Comparison of ENCODE assay signal across 24 cellular contexts in genomic region chr17:17029938-17030337, GRCh38. TPM values are rescaled to one million over a fixed set of nuclear protein-coding genes. Genes with fewer than 3 reads are reported as not detected.
DNase-seq lines count a peak whose midpoint lies in the region; ATAC-seq and TF ChIP-seq lines count a peak whose summit lies in the region.
"Had no signal": no experiment of that assay in that cellular context is flagged by ENCODE, and none has a peak within 500 bp of the region (broad histone marks: within the 10 kb centered on the region; RNA-seq: fewer than 3 reads in every experiment).

No MANE protein-coding gene starts in this region.

- peaks cover 58% of the 10 kb centered on the region for H3K4me1 Mint-ChIP-seq in Calu3 (ENCODE audit: low read depth, unreplicated experiment)
- H3K4me1 Mint-ChIP-seq in T-helper 2 cell treated with Interferon-gamma antibody and Interleukin-4, amounts not matched to agents 5 μg/mL and 100 μg/mL, for 36 hours (ENCODE audit: low read depth): no peaks in the 10 kb centered on the region
- H3K4me1 Mint-ChIP-seq: CD8-positive, alpha-beta memory T cell had no signal

- H3K36me3 ChIP-seq in PC-3 (ENCODE audit: low read depth, low read length) (no peaks in the 10 kb centered on the region), neuronal stem cell (replicated peaks in 1 of 2; ENCODE audit: control insufficient read depth in 2 of 2, insufficient read depth in 2 of 2, low read length in 2 of 2) (no peaks in the 10 kb centered on the region)

- peak overlapping the region; percentile 10 for H3K14ac ChIP-seq in neuronal stem cell (ENCODE audit: low read length)

- H3K9me3 Mint-ChIP-seq in Calu3 (ENCODE audit: low read depth, unreplicated experiment): no peaks in the 10 kb centered on the region
- no peaks in the 10 kb centered on the region for H3K9me3 Mint-ChIP-seq in activated naive CD4-positive, alpha-beta T cell treated with anti-CD3 and anti-CD28 coated beads, Interleukin-2, amount 50 U/mL, for 72 hours
- no peaks in the 10 kb centered on the region for H3K9me3 Mint-ChIP-seq in T-helper 2 cell treated with Interferon-gamma antibody and Interleukin-4, amounts not matched to agents 5 μg/mL and 100 μg/mL, for 36 hours
- H3K9me3 Mint-ChIP-seq: activated naive CD4-positive, alpha-beta T cell treated with anti-CD3 and anti-CD28 coated beads for 36 hours; activated T-cell treated with anti-CD3 and anti-CD28 coated beads, Interleukin-2, amount 50 U/mL, for 4 hours; CD8-positive, alpha-beta memory T cell; dendritic cell treated with granulocyte-macrophage colony-stimulating factor and Interleukin-4, amounts not matched to agents 40 ng/mL and 50 ng/mL, for 4 days had no signal

- peak overlapping the region; percentile 84; the same call in 1 of the 2 replicates for H3K9ac ChIP-seq in PC-3 (ENCODE audit: low read length)
- peak overlapping the region; percentile 24 for H3K9ac ChIP-seq in neuronal stem cell (ENCODE audit: low read depth, low read length, poor library complexity)

- no peak overlapping the region for H2AFZ ChIP-seq in PC-3 (ENCODE audit: low read length)
- H2AFZ ChIP-seq in neuronal stem cell (ENCODE audit: low read length): peak overlapping the region; percentile 13

- CTCF ChIA-PET in Calu3 (lab: Charles Lee) (interaction anchor here (0.8 to 1.6 kb wide), 2 partner anchors 11 to 91 kb away, joined by 3 to 4 read pairs; no protein-coding TSS in a partner anchor), PC-3 (lab: Charles Lee) (no interaction called here)

- no peak overlapping the region for H3K4me3 ChIP-seq in PC-3 (ENCODE audit: low read length)
- no peak overlapping the region for H3K4me3 ChIP-seq in neuronal stem cell (ENCODE audit: low read length in 2 of 2)

- no peaks in the 10 kb centered on the region for H4K20me1 ChIP-seq in PC-3 (ENCODE audit: low read length)

- H4K8ac ChIP-seq in neuronal stem cell (ENCODE audit: low read depth, low read length): no peak overlapping the region

- TF ChIP-seq CTCF in Calu3 (IDR thresholded peaks at IDR 0.05; ENCODE audit: unreplicated experiment): no peak
- TF ChIP-seq CTCF in PC-3 (conservative IDR thresholded peaks at IDR 0.05; ENCODE audit: low read depth, low read length): no peak

- intact Hi-C loops in Calu3 (cut with micrococcal nuclease; ENCODE audit: unreplicated experiment) (no loop called here), PC-3 (cut with micrococcal nuclease) (loop anchor here (2.0 kb wide), 1 partner anchor 17 kb away; no protein-coding TSS in a partner anchor)

- peak overlapping the region; percentile 78 for H3K18ac ChIP-seq in neuronal stem cell (ENCODE audit: low read length)

- DNase-seq in Calu3 (no peak), PC-3 (no peak), islet precursor cell (peak; percentile 66), neuronal stem cell (ENCODE audit: low spot score) (no peak), SKM-1 treated with dmso at 0.1 percent for 144 hours (lab: John Stamatoyannopoulos, UW; ENCODE audit: unreplicated experiment) (no peak), GM03348 (ENCODE audit: low spot score) (no peak)
- DNase-seq in activated naive CD4-positive, alpha-beta T cell treated with anti-CD3 and anti-CD28 coated beads, Interleukin-2, amount 50 U/mL, for 72 hours (ENCODE audit: low spot score in 2 of 2): no peak
- no peak for DNase-seq in T-helper 2 cell treated with Interferon-gamma antibody and Interleukin-4, amounts not matched to agents 5 μg/mL and 100 μg/mL, for 36 hours (ENCODE audit: low spot score)
- DNase-seq: activated CD4-positive, alpha-beta T cell treated with anti-CD3 and anti-CD28 coated beads for 4 hours; activated naive CD4-positive, alpha-beta T cell treated with anti-CD3 and anti-CD28 coated beads for 36 hours; activated T-cell treated with anti-CD3 and anti-CD28 coated beads, Interleukin-2, amount 50 U/mL, for 4 hours; amygdala; CD8-positive, alpha-beta memory T cell; DMS79 treated with DMSO at 0.1 percent for 48 hours; NCI-H1105; NCI-H2081 treated with DMSO at 0.1 percent for 48 hours; NCI-H510A treated with DMSO at 0.1 percent for 48 hours; stimulated activated CD4-positive, alpha-beta T cell treated with anti-CD3 and anti-CD28 coated beads, Interleukin-2, amount 100 ng/mL, for 48 hours; stimulated activated naive CD8-positive, alpha-beta T cell treated with anti-CD3 and anti-CD28 coated beads, Interleukin-15, Interleukin-2, amounts not matched to agents 100 U/mL and 50 U/mL, for 24 hours had no signal

- H3K79me1 ChIP-seq in neuronal stem cell (ENCODE audit: low read depth, low read length): no peaks in the 10 kb centered on the region

- peaks cover 26% of the 10 kb centered on the region for H3K36me3 Mint-ChIP-seq in Calu3 (ENCODE audit: insufficient read depth, unreplicated experiment)
- H3K36me3 Mint-ChIP-seq in activated naive CD4-positive, alpha-beta T cell treated with anti-CD3 and anti-CD28 coated beads, Interleukin-2, amount 50 U/mL, for 72 hours: no peaks in the 10 kb centered on the region
- no peaks in the 10 kb centered on the region for H3K36me3 Mint-ChIP-seq in T-helper 2 cell treated with Interferon-gamma antibody and Interleukin-4, amounts not matched to agents 5 μg/mL and 100 μg/mL, for 36 hours (ENCODE audit: low read depth)
- H3K36me3 Mint-ChIP-seq: CD8-positive, alpha-beta memory T cell had no signal

- no TSS peak for BruUV-seq in Calu3 (replicated peaks; lab: Mats Ljungman, UMichigan)
- BruUV-seq in PC-3 (replicated peaks; lab: Mats Ljungman, UMichigan): no TSS peak

- H2BK12ac ChIP-seq in neuronal stem cell (ENCODE audit: low read length): peak overlapping the region; percentile 48

- H2BK15ac ChIP-seq in neuronal stem cell (ENCODE audit: low read length): peak overlapping the region; percentile 2

- no peak overlapping the region for H3K23ac ChIP-seq in neuronal stem cell (ENCODE audit: low read depth, low read length, poor library complexity)

- H2AK5ac ChIP-seq in neuronal stem cell (ENCODE audit: low read depth, low read length): peak overlapping the region; percentile 2

- H3K79me2 ChIP-seq in PC-3 (ENCODE audit: low read length): peaks cover 25% of the 10 kb centered on the region

- peak overlapping the region; percentile 38 for H2BK120ac ChIP-seq in neuronal stem cell (ENCODE audit: low read depth, low read length)

- ATAC-seq in PC-3: no peak
- no peak for ATAC-seq in activated naive CD4-positive, alpha-beta T cell treated with anti-CD3 and anti-CD28 coated beads, Interleukin-2, amount 50 U/mL, for 72 hours
- ATAC-seq: activated T-cell treated with anti-CD3 and anti-CD28 coated beads, Interleukin-2, amount 50 U/mL, for 4 hours; stimulated activated naive CD8-positive, alpha-beta T cell treated with anti-CD3 and anti-CD28 coated beads, Interleukin-15, Interleukin-2, amounts not matched to agents 100 U/mL and 50 U/mL, for 24 hours had no signal

- peak overlapping the region; percentile 32 for H3K4me3 Mint-ChIP-seq in Calu3 (ENCODE audit: low read depth, unreplicated experiment)
- no peak overlapping the region for H3K4me3 Mint-ChIP-seq in T-helper 2 cell treated with Interferon-gamma antibody and Interleukin-4, amounts not matched to agents 5 μg/mL and 100 μg/mL, for 36 hours
- H3K4me3 Mint-ChIP-seq: activated naive CD4-positive, alpha-beta T cell treated with anti-CD3 and anti-CD28 coated beads for 36 hours; activated T-cell treated with anti-CD3 and anti-CD28 coated beads, Interleukin-2, amount 50 U/mL, for 4 hours; CD8-positive, alpha-beta memory T cell; dendritic cell treated with granulocyte-macrophage colony-stimulating factor and Interleukin-4, amounts not matched to agents 40 ng/mL and 50 ng/mL, for 4 days had no signal

- no peak overlapping the region for H4K91ac ChIP-seq in neuronal stem cell (ENCODE audit: low read depth, low read length, poor library complexity)

- POLR2A ChIA-PET in PC-3 (lab: Charles Lee; ENCODE audit: unreplicated experiment): interaction anchor here (0.6 kb wide), 1 partner anchor 12 kb away, joined by 5 read pairs; no protein-coding TSS in a partner anchor

- H3K27ac Mint-ChIP-seq in Calu3 (ENCODE audit: unreplicated experiment): peak overlapping the region; percentile 87
- no peak overlapping the region for H3K27ac Mint-ChIP-seq in activated naive CD4-positive, alpha-beta T cell treated with anti-CD3 and anti-CD28 coated beads, Interleukin-2, amount 50 U/mL, for 72 hours
- H3K27ac Mint-ChIP-seq in T-helper 2 cell treated with Interferon-gamma antibody and Interleukin-4, amounts not matched to agents 5 μg/mL and 100 μg/mL, for 36 hours: no peak overlapping the region
- H3K27ac Mint-ChIP-seq: activated naive CD4-positive, alpha-beta T cell treated with anti-CD3 and anti-CD28 coated beads for 36 hours; dendritic cell treated with granulocyte-macrophage colony-stimulating factor and Interleukin-4, amounts not matched to agents 40 ng/mL and 50 ng/mL, for 4 days had no signal

- no peak overlapping the region for H2BK5ac ChIP-seq in neuronal stem cell (ENCODE audit: low read length)

- H3K27ac ChIP-seq in PC-3 (ENCODE audit: low read length) (peak overlapping the region; percentile 13; the same call in 1 of the 2 replicates), neuronal stem cell (replicated peaks; ENCODE audit: low read length) (no peak overlapping the region)

- H3K9me2 ChIP-seq in PC-3 (replicated peaks; ENCODE audit: low read length): no peaks in the 10 kb centered on the region

- no peaks in the 10 kb centered on the region for H3F3A ChIP-seq in PC-3 (ENCODE audit: low read length, unreplicated experiment)

- no peak overlapping the region for H3K4ac ChIP-seq in neuronal stem cell (ENCODE audit: low read length)

- no peaks in the 10 kb centered on the region for H3K27me3 ChIP-seq in PC-3 (ENCODE audit: low read length)
- no peaks in the 10 kb centered on the region for H3K27me3 ChIP-seq in neuronal stem cell (ENCODE audit: control insufficient read depth in 3 of 3, insufficient read depth in 3 of 3, low read depth in 1 of 3, low read length in 3 of 3)

- no peak overlapping the region for H3K4me2 ChIP-seq in PC-3 (ENCODE audit: low read length)
- no peak overlapping the region for H3K4me2 ChIP-seq in neuronal stem cell (ENCODE audit: insufficient read depth, low read length, poor library complexity, severe bottlenecking)

- no peaks in the 10 kb centered on the region for H3K27me3 Mint-ChIP-seq in Calu3 (ENCODE audit: unreplicated experiment)
- no peaks in the 10 kb centered on the region for H3K27me3 Mint-ChIP-seq in T-helper 2 cell treated with Interferon-gamma antibody and Interleukin-4, amounts not matched to agents 5 μg/mL and 100 μg/mL, for 36 hours (ENCODE audit: low read depth)

- no peaks in the 10 kb centered on the region for H3K9me3 ChIP-seq in PC-3 (ENCODE audit: low read length)
- H3K9me3 ChIP-seq in neuronal stem cell (replicated peaks in 1 of 2; ENCODE audit: control insufficient read depth in 2 of 2, insufficient read depth in 1 of 2, low read depth in 1 of 2, low read length in 2 of 2): no peaks in the 10 kb centered on the region

- no CpG with 5 or more reads among the region's 9 CpGs for WGBS in neuronal stem cell (ENCODE audit: extremely low coverage in 2 of 2, insufficient read length in 2 of 2, insufficient replicate concordance in 1 of 2), 2 donors

- H3K4me1 ChIP-seq in PC-3 (ENCODE audit: insufficient read depth, low read length): peaks cover 57% of the 10 kb centered on the region
- H3K4me1 ChIP-seq in neuronal stem cell (ENCODE audit: control insufficient read depth in 2 of 2, insufficient read depth in 1 of 2, low read depth in 1 of 2, low read length in 2 of 2): peaks cover 16 to 40% of the 10 kb centered on the region in 2 donors

RNA-seq across cellular contexts. Expression of gene MPRIP, which starts 12.3 kb away (rescaled TPM):
- 338 and 423 TPM in 2 replicates for total RNA-seq in Calu3 (2022)
- total RNA-seq in PC-3 (2014; rRNA removed): 1,274 and 1,459 TPM in 2 replicates
- polyA plus RNA-seq in neuronal stem cell (2013, experiment 1 of 2): 67.7 TPM
- polyA plus RNA-seq in neuronal stem cell (2013, experiment 2 of 2): 72.4 TPM
- 100 to 1,000 TPM in 1 of 2 donors, 10 to 100 TPM in 1; 67.4 to 134 TPM for total RNA-seq in activated naive CD4-positive, alpha-beta T cell treated with anti-CD3 and anti-CD28 coated beads, Interleukin-2, amount 50 U/mL, for 72 hours

RNA-seq across cellular contexts. Expression of gene TNFRSF13B, which starts 58.0 kb away (rescaled TPM):
- total RNA-seq in Calu3 (2022) (not detected in 2 replicates), PC-3 (2014; rRNA removed) (not detected in 2 replicates)
- not detected for polyA plus RNA-seq in neuronal stem cell (2013, experiment 1 of 2)
- not detected for polyA plus RNA-seq in neuronal stem cell (2013, experiment 2 of 2)
- not detected for total RNA-seq in activated naive CD4-positive, alpha-beta T cell treated with anti-CD3 and anti-CD28 coated beads, Interleukin-2, amount 50 U/mL, for 72 hours
- total RNA-seq: activated CD8-positive, alpha-beta memory T cell treated with anti-CD3 and anti-CD28 coated beads for 36 hours; activated naive CD4-positive, alpha-beta T cell treated with anti-CD3 and anti-CD28 coated beads for 36 hours; bronchial epithelial cell; CD8-positive, alpha-beta memory T cell; renal cortical epithelial cell; RPMI7951 had no signal
- polyA plus RNA-seq: CD8-positive, alpha-beta memory T cell had no signal
